In the genomic region with DNA sequence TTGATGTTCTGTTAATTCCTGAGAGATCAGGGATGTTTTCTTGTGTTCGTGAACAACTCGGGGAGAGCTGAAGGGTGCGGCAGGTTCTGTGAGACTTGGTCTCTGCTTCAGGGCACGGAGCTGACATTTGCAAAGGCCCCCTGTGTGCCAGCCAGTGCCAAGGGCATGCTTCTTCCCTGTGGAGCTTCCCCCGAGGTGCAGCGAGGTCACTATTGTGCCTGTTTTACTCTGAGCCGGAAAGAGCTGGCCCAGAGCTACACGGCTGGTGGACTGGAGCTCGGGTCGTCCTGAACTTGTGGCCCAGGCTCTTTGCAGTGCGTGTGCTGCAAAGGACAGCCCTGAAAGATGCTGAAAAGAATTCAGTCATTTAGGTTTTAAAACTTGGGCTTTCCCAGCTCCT, we compare ENCODE assay signal across 20 cellular contexts.
"Had no signal": no experiment of that assay in that cellular context is flagged by ENCODE, and none has a peak within 500 bp of the region (broad histone marks: within the 10 kb centered on the region; RNA-seq: fewer than 3 reads in every experiment).

No MANE protein-coding gene starts in this region.

- DNase-seq: activated CD4-positive, alpha-beta T cell treated with anti-CD3 and anti-CD28 coated beads, Interleukin-2, amount 50 U/mL, for 1 hour; activated CD4-positive, CD25-positive, alpha-beta regulatory T cell; activated CD8-positive, alpha-beta memory T cell treated with anti-CD3 and anti-CD28 coated beads, Interleukin-2, amount 50 U/mL, for 48 hours; amniotic stem cell; caudate nucleus; dorsolateral prefrontal cortex; endodermal cell; erythroblast; glutamatergic neuron; mesendoderm; naive thymus-derived CD8-positive, alpha-beta T cell; ovary; stimulated activated CD4-positive, alpha-beta T cell treated with anti-CD3 and anti-CD28 coated beads, Interleukin-12 subunit alpha, Interleukin-12 subunit beta, amount 100 ng/mL, for 4 hours; stimulated activated CD4-positive, alpha-beta T cell treated with anti-CD3 and anti-CD28 coated beads, Interleukin-2, amount 100 ng/mL, for 24 hours; T-helper 1 cell; T1000 had no signal

- H3K4me3 Mint-ChIP-seq: activated naive CD8-positive, alpha-beta T cell; endodermal cell; naive thymus-derived CD8-positive, alpha-beta T cell; stimulated activated naive CD8-positive, alpha-beta T cell treated with anti-CD3 and anti-CD28 coated beads, Interleukin-15, Interleukin-2, amounts not matched to agents 100 ng/mL and 50 ng/mL, for 24 hours; type B pancreatic cell had no signal

- ATAC-seq: naive thymus-derived CD8-positive, alpha-beta T cell had no signal

- H3K27me3 ChIP-seq: dorsolateral prefrontal cortex, ovary had no signal

- H3K4me3 ChIP-seq: dorsolateral prefrontal cortex, ovary, SK-N-MC had no signal

- H3K36me3 ChIP-seq: ovary had no signal

- H3K27ac Mint-ChIP-seq: activated naive CD8-positive, alpha-beta T cell; endodermal cell; naive thymus-derived CD8-positive, alpha-beta T cell; stimulated activated naive CD8-positive, alpha-beta T cell treated with anti-CD3 and anti-CD28 coated beads, Interleukin-15, Interleukin-2, amounts not matched to agents 100 ng/mL and 50 ng/mL, for 24 hours; type B pancreatic cell had no signal

- H3K9me3 ChIP-seq: ovary had no signal

- H3K36me3 Mint-ChIP-seq: activated naive CD8-positive, alpha-beta T cell; naive thymus-derived CD8-positive, alpha-beta T cell; type B pancreatic cell had no signal

- H3K9me3 Mint-ChIP-seq: endodermal cell; naive thymus-derived CD8-positive, alpha-beta T cell; stimulated activated naive CD8-positive, alpha-beta T cell treated with anti-CD3 and anti-CD28 coated beads, Interleukin-15, Interleukin-2, amounts not matched to agents 100 ng/mL and 50 ng/mL, for 24 hours; type B pancreatic cell had no signal

- H3K27ac ChIP-seq: ovary, SK-N-MC had no signal
